8 cellular contexts compared by ENCODE assay signal in genomic region chr11:60265373-60266214, GRCh38. TPM values are rescaled to one million over a fixed set of nuclear protein-coding genes. Genes with fewer than 3 reads are reported as not detected.
A peak's percentile ranks its signal among the peaks of the same experiment; 100 is the strongest.
DNase-seq lines count a peak whose midpoint lies in the region; ATAC-seq and TF ChIP-seq lines count a peak whose summit lies in the region.

No MANE protein-coding gene starts in this region.

- H3K4me3 ChIP-seq in Peyer's patch, result no peak overlapping the region
- H3K4me3 ChIP-seq in epithelial cell of esophagus (ENCODE audit: low read length), result no peak overlapping the region
- no peak overlapping the region for H3K4me3 ChIP-seq in neural progenitor cell

- no peak for DNase-seq in activated T-cell treated with anti-CD3 and anti-CD28 coated beads, Interleukin-2, amount 50 U/mL, for 4 hours
- DNase-seq in activated T-cell treated with anti-CD3 and anti-CD28 coated beads, Interleukin-2, amount 50 U/mL, for 24 hours, result no peak
- DNase-seq in Peyer's patch (no peak), epithelial cell of esophagus (ENCODE audit: low read depth) (peak; percentile 48), neural progenitor cell (ENCODE audit: low spot score) (peak; percentile 43), OCI-M2 (lab: John Stamatoyannopoulos, UW; ENCODE audit: unreplicated experiment) (no peak)
- DNase-seq in activated T-helper 1 cell treated with anti-CD3 and anti-CD28 coated beads, Interleukin-12 subunit alpha, Interleukin-12 subunit beta, Interleukin-2, Interleukin-4 antibody, amounts not matched to agents 30 ng/mL and 10 ng/mL and 1 ng/mL, durations not matched to agents 14 hours and 24 hours and 36 hours (ENCODE audit: low spot score), result no peak

- H3K27ac Mint-ChIP-seq in activated T-cell treated with anti-CD3 and anti-CD28 coated beads, Interleukin-2, amount 50 U/mL, for 24 hours, result no peak overlapping the region
- no peak overlapping the region for H3K27ac Mint-ChIP-seq in neural progenitor cell
- no peak overlapping the region for H3K27ac Mint-ChIP-seq in activated T-helper 1 cell treated with anti-CD3 and anti-CD28 coated beads, Interleukin-12 subunit alpha, Interleukin-12 subunit beta, Interleukin-2, Interleukin-4 antibody, amounts not matched to agents 30 ng/mL and 10 ng/mL and 1 ng/mL, durations not matched to agents 14 hours and 24 hours and 36 hours

- H3K9me3 Mint-ChIP-seq in activated T-cell treated with anti-CD3 and anti-CD28 coated beads, Interleukin-2, amount 50 U/mL, for 4 hours, result no peaks in the 10 kb centered on the region
- H3K9me3 Mint-ChIP-seq in activated T-cell treated with anti-CD3 and anti-CD28 coated beads, Interleukin-2, amount 50 U/mL, for 24 hours, result no peaks in the 10 kb centered on the region
- H3K9me3 Mint-ChIP-seq in neural progenitor cell, result peaks cover 13% of the 10 kb centered on the region
- H3K9me3 Mint-ChIP-seq in activated T-helper 1 cell treated with anti-CD3 and anti-CD28 coated beads, Interleukin-12 subunit alpha, Interleukin-12 subunit beta, Interleukin-2, Interleukin-4 antibody, amounts not matched to agents 30 ng/mL and 10 ng/mL and 1 ng/mL, durations not matched to agents 14 hours and 24 hours and 36 hours, result no peaks in the 10 kb centered on the region

- no peaks in the 10 kb centered on the region for H3K79me2 ChIP-seq in neural progenitor cell (ENCODE audit: low read depth)

- no peak overlapping the region for H3K4me2 ChIP-seq in neural progenitor cell

- no peaks in the 10 kb centered on the region for H4K20me1 ChIP-seq in neural progenitor cell (ENCODE audit: low read depth)

- H3K9me3 ChIP-seq in Peyer's patch (peaks cover 0 to 3% (median 0%) of the 10 kb centered on the region in 4 donors), neural progenitor cell (ENCODE audit: low read depth) (peaks cover 7% of the 10 kb centered on the region)

- ATAC-seq in activated T-cell treated with anti-CD3 and anti-CD28 coated beads, Interleukin-2, amount 50 U/mL, for 4 hours, result peak; percentile 23 to 52
- ATAC-seq in HG02885 (IDR thresholded peaks at IDR 0.05; ENCODE audit: poor library complexity, unreplicated experiment), result peak; percentile 54

- no peaks in the 10 kb centered on the region for H3K27me3 Mint-ChIP-seq in activated T-cell treated with anti-CD3 and anti-CD28 coated beads, Interleukin-2, amount 50 U/mL, for 4 hours (ENCODE audit: low read depth)
- peaks cover 40% of the 10 kb centered on the region for H3K27me3 Mint-ChIP-seq in activated T-cell treated with anti-CD3 and anti-CD28 coated beads, Interleukin-2, amount 50 U/mL, for 24 hours
- H3K27me3 Mint-ChIP-seq in neural progenitor cell (ENCODE audit: insufficient read depth, low read depth), result no peaks in the 10 kb centered on the region
- no peaks in the 10 kb centered on the region for H3K27me3 Mint-ChIP-seq in activated T-helper 1 cell treated with anti-CD3 and anti-CD28 coated beads, Interleukin-12 subunit alpha, Interleukin-12 subunit beta, Interleukin-2, Interleukin-4 antibody, amounts not matched to agents 30 ng/mL and 10 ng/mL and 1 ng/mL, durations not matched to agents 14 hours and 24 hours and 36 hours (ENCODE audit: insufficient read depth)

- no peaks in the 10 kb centered on the region for H3F3A ChIP-seq in neural progenitor cell (ENCODE audit: low read depth)

- H3K4me1 ChIP-seq in Peyer's patch, result no peaks in the 10 kb centered on the region
- H3K4me1 ChIP-seq in neural progenitor cell, result no peaks in the 10 kb centered on the region

- TF ChIP-seq POLR2A in Peyer's patch (IDR thresholded peaks at IDR 0.05), result no peak

- H3K27me3 ChIP-seq in Peyer's patch (no peaks in the 10 kb centered on the region), neural progenitor cell (no peaks in the 10 kb centered on the region)

- no peak overlapping the region for H3K9ac ChIP-seq in neural progenitor cell

- H3K36me3 ChIP-seq in Peyer's patch (no peaks in the 10 kb centered on the region), neural progenitor cell (no peaks in the 10 kb centered on the region)

- H3K4me3 Mint-ChIP-seq in activated T-cell treated with anti-CD3 and anti-CD28 coated beads, Interleukin-2, amount 50 U/mL, for 4 hours, result no peak overlapping the region
- H3K4me3 Mint-ChIP-seq in activated T-cell treated with anti-CD3 and anti-CD28 coated beads, Interleukin-2, amount 50 U/mL, for 24 hours, result no peak overlapping the region
- H3K4me3 Mint-ChIP-seq in neural progenitor cell, result no peak overlapping the region
- H3K4me3 Mint-ChIP-seq in activated T-helper 1 cell treated with anti-CD3 and anti-CD28 coated beads, Interleukin-12 subunit alpha, Interleukin-12 subunit beta, Interleukin-2, Interleukin-4 antibody, amounts not matched to agents 30 ng/mL and 10 ng/mL and 1 ng/mL, durations not matched to agents 14 hours and 24 hours and 36 hours, result no peak overlapping the region

- intact Hi-C loops in activated T-helper 1 cell treated with anti-CD3 and anti-CD28 coated beads, Interleukin-12 subunit alpha, Interleukin-12 subunit beta, Interleukin-2, Interleukin-4 antibody, amounts not matched to agents 30 ng/mL and 10 ng/mL and 1 ng/mL, durations not matched to agents 14 hours and 24 hours and 36 hours (cut with micrococcal nuclease), result loop anchor here (1.0 to 10.0 kb wide), 2 partner anchors 349 to 442 kb away; no protein-coding TSS in a partner anchor

- H3K36me3 Mint-ChIP-seq in activated T-cell treated with anti-CD3 and anti-CD28 coated beads, Interleukin-2, amount 50 U/mL, for 4 hours (ENCODE audit: insufficient read depth), result no peaks in the 10 kb centered on the region
- H3K36me3 Mint-ChIP-seq in activated T-cell treated with anti-CD3 and anti-CD28 coated beads, Interleukin-2, amount 50 U/mL, for 24 hours (ENCODE audit: low read depth), result no peaks in the 10 kb centered on the region
- H3K36me3 Mint-ChIP-seq in neural progenitor cell, result no peaks in the 10 kb centered on the region
- no peaks in the 10 kb centered on the region for H3K36me3 Mint-ChIP-seq in activated T-helper 1 cell treated with anti-CD3 and anti-CD28 coated beads, Interleukin-12 subunit alpha, Interleukin-12 subunit beta, Interleukin-2, Interleukin-4 antibody, amounts not matched to agents 30 ng/mL and 10 ng/mL and 1 ng/mL, durations not matched to agents 14 hours and 24 hours and 36 hours (ENCODE audit: low read depth)

- TF ChIP-seq CTCF in Peyer's patch (IDR thresholded peaks at IDR 0.05), result peak; percentile 28 to 77 (median 70)
- TF ChIP-seq CTCF in epithelial cell of esophagus (IDR thresholded peaks at IDR 0.05; ENCODE audit: insufficient read depth, low read depth, low read length, missing control alignments), result peak; percentile 68
- TF ChIP-seq CTCF in neural progenitor cell (IDR thresholded peaks at IDR 0.05), result peak; percentile 73

- no peak overlapping the region for H2AFZ ChIP-seq in neural progenitor cell (replicated peaks)

- H3K27ac ChIP-seq in Peyer's patch, result no peak overlapping the region
- no peak overlapping the region for H3K27ac ChIP-seq in neural progenitor cell

- no peaks in the 10 kb centered on the region for H3K4me1 Mint-ChIP-seq in activated T-cell treated with anti-CD3 and anti-CD28 coated beads, Interleukin-2, amount 50 U/mL, for 4 hours (ENCODE audit: low read depth)
- H3K4me1 Mint-ChIP-seq in activated T-cell treated with anti-CD3 and anti-CD28 coated beads, Interleukin-2, amount 50 U/mL, for 24 hours (ENCODE audit: low read depth), result no peaks in the 10 kb centered on the region
- H3K4me1 Mint-ChIP-seq in neural progenitor cell, result no peaks in the 10 kb centered on the region
- no peaks in the 10 kb centered on the region for H3K4me1 Mint-ChIP-seq in activated T-helper 1 cell treated with anti-CD3 and anti-CD28 coated beads, Interleukin-12 subunit alpha, Interleukin-12 subunit beta, Interleukin-2, Interleukin-4 antibody, amounts not matched to agents 30 ng/mL and 10 ng/mL and 1 ng/mL, durations not matched to agents 14 hours and 24 hours and 36 hours (ENCODE audit: low read depth)

RNA-seq across cellular contexts. Expression of gene MS4A4A, which starts 14.9 kb away (rescaled TPM):
- total RNA-seq in activated T-cell treated with anti-CD3 and anti-CD28 coated beads, Interleukin-2, amount 50 U/mL, for 4 hours, result not detected
- 10 to 100 TPM in 1 of 4 donors, 1 to 10 TPM in 3; 2.8 to 17.0 (median 4.4) TPM for total RNA-seq in Peyer's patch
- not detected in 2 replicates for total RNA-seq in neural progenitor cell (ENCODE audit: low replicate concordance)
- total RNA-seq in activated T-helper 1 cell treated with anti-CD3 and anti-CD28 coated beads, Interleukin-12 subunit alpha, Interleukin-12 subunit beta, Interleukin-2, Interleukin-4 antibody, amounts not matched to agents 30 ng/mL and 10 ng/mL and 1 ng/mL, durations not matched to agents 14 hours and 24 hours and 36 hours, result not detected in 2 replicates

RNA-seq across cellular contexts. Expression of gene MS4A4E, which starts 22.7 kb away (rescaled TPM):
- not detected for total RNA-seq in activated T-cell treated with anti-CD3 and anti-CD28 coated beads, Interleukin-2, amount 50 U/mL, for 4 hours
- total RNA-seq in Peyer's patch (10 to 100 TPM in 2 of 4 donors, 1 to 10 TPM in 2; 2.6 to 13.1 (median 9.3) TPM), neural progenitor cell (ENCODE audit: low replicate concordance) (not detected in 2 replicates)
- total RNA-seq in activated T-helper 1 cell treated with anti-CD3 and anti-CD28 coated beads, Interleukin-12 subunit alpha, Interleukin-12 subunit beta, Interleukin-2, Interleukin-4 antibody, amounts not matched to agents 30 ng/mL and 10 ng/mL and 1 ng/mL, durations not matched to agents 14 hours and 24 hours and 36 hours, result not detected in 2 replicates

Comparison
In these comparisons a context has a peak if more than half of its experiments do, and no peak if none do; other contexts are left out.
1. DNase-seq: peak in epithelial cell of esophagus (single experiment) and neural progenitor cell (single experiment); none in activated T-cell treated with anti-CD3 and anti-CD28 coated beads, Interleukin-2, amount 50 U/mL, for 4 hours (single experiment), activated T-cell treated with anti-CD3 and anti-CD28 coated beads, Interleukin-2, amount 50 U/mL, for 24 hours (single experiment), Peyer's patch (0 of 3), activated T-helper 1 cell treated with anti-CD3 and anti-CD28 coated beads, Interleukin-12 subunit alpha, Interleukin-12 subunit beta, Interleukin-2, Interleukin-4 antibody, amounts not matched to agents 30 ng/mL and 10 ng/mL and 1 ng/mL, durations not matched to agents 14 hours and 24 hours and 36 hours (single experiment) and OCI-M2 (single experiment).
2. Peak in every context shown above with its lines, with median percentiles within 50 percentile points of each other: CTCF ChIP-seq.